Comparison of ENCODE assay signal across 12 cellular contexts in the genomic region with DNA sequence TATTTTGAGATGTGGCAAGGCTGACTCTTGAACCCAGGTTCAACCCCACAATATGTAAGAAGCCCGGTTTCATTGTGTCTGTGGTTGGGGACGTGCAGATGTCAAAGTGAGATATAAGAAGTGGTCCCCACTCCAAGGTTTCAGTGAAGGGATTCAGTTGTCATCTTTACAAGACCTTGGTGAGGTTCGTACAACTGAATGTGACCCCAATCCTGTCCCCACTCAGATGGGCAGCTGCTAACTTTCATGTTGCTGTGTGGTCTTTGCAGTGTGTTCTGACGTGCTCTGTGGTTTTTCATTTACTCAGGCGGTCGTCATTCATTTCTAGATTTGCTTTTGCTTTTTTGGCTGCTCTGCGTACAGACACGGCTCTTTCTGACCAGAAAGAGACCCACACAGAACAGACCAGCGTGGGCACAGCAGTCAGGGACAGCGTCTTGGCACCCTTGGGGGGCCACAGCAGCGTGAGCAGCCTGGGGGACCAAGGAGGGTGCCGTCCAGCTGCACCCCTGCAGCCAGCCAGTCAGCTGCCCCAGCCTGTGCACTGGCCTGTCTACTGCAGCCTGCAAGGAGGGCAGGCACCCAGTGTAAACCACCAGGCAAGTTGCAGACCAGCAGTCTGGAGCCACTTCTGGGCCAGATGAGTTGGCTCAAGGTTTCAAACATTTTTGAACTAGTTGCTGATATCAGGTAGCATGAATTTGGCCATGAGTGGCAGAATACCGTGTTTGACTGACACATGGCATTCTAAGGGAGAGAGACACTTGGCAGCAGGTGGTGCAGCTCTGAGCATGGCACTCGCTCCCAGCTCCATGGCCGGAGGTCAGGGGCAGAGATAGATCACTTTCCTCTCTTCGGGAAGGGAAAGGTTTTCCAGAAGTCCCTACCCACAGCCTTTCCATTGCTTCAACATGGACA. TPM values are rescaled to one million over a fixed set of nuclear protein-coding genes. Genes with fewer than 3 reads are reported as not detected.
A peak's percentile ranks its signal among the peaks of the same experiment; 100 is the strongest.
DNase-seq lines count a peak whose midpoint lies in the region; ATAC-seq and TF ChIP-seq lines count a peak whose summit lies in the region.
"Had no signal": no experiment of that assay in that cellular context is flagged by ENCODE, and none has a peak within 500 bp of the region (broad histone marks: within the 10 kb centered on the region; RNA-seq: fewer than 3 reads in every experiment).

No MANE protein-coding gene starts in this region.

- DNase-seq in naive thymus-derived CD4-positive, alpha-beta T cell = no peak
- DNase-seq in NCI-H1092 treated with DMSO at 0.1 percent for 48 hours (lab: John Stamatoyannopoulos, UW) (no peak), esophagus muscularis mucosa (ENCODE audit: extremely low spot score) (no peak), heart right ventricle (no peak), NCI-H1694 treated with DMSO at 0.1 percent for 48 hours (lab: John Stamatoyannopoulos, UW) (no peak)
- DNase-seq: DND-41; effector CD4-positive, alpha-beta T cell; NCI-H510A; psoas muscle had no signal

- CTCF ChIA-PET in naive thymus-derived CD4-positive, alpha-beta T cell (lab: Charles Lee) = no interaction called here

- ATAC-seq in GM18861 (IDR thresholded peaks at IDR 0.05; ENCODE audit: unreplicated experiment) (peak; percentile 64), GM21717 (IDR thresholded peaks at IDR 0.05; ENCODE audit: unreplicated experiment) (peak; percentile 45), HG03442 (IDR thresholded peaks at IDR 0.05; ENCODE audit: unreplicated experiment) (peak; percentile 56), heart right ventricle (no peak)
- peak; percentile 10 for ATAC-seq in naive thymus-derived CD4-positive, alpha-beta T cell

- TF ChIP-seq CTCF in esophagus muscularis mucosa (IDR thresholded peaks at IDR 0.05) (no peak), heart right ventricle (IDR thresholded peaks at IDR 0.05) (no peak)

- peaks cover 27 to 48% (median 37%) of the 10 kb centered on the region in 7 donors for H3K4me1 Mint-ChIP-seq in naive thymus-derived CD4-positive, alpha-beta T cell

- no peak for TF ChIP-seq POLR2A in esophagus muscularis mucosa (IDR thresholded peaks at IDR 0.05; ENCODE audit: low read depth)

- H3K4me1 ChIP-seq in naive thymus-derived CD4-positive, alpha-beta T cell (ENCODE audit: control insufficient read depth in 2 of 2, insufficient read depth in 2 of 2, low read length in 2 of 2) = peaks cover 17 to 25% of the 10 kb centered on the region in 2 donors
- H3K4me1 ChIP-seq in esophagus muscularis mucosa (peaks cover 0 to 44% (median 5%) of the 10 kb centered on the region in 4 donors), heart right ventricle (peaks cover 4 to 60% (median 44%) of the 10 kb centered on the region in 9 donors)

- no peak overlapping the region for H3K4me3 Mint-ChIP-seq in naive thymus-derived CD4-positive, alpha-beta T cell

- TF ChIP-seq EP300 in esophagus muscularis mucosa (IDR thresholded peaks at IDR 0.05) = no peak

- peaks cover 0 to 6% (median 0%) of the 10 kb centered on the region in 11 donors for H3K9me3 Mint-ChIP-seq in naive thymus-derived CD4-positive, alpha-beta T cell

- H3K27ac Mint-ChIP-seq in naive thymus-derived CD4-positive, alpha-beta T cell = peak overlapping the region in 1 of 9 donors; percentile 19

- intact Hi-C loops in naive thymus-derived CD4-positive, alpha-beta T cell (cut with micrococcal nuclease) = no loop called here
- intact Hi-C loops in esophagus muscularis mucosa (cut with DNase I) = no loop called here
- intact Hi-C loops in heart right ventricle (cut with DNase I) = no loop called here

- no peaks in the 10 kb centered on the region for H3K9me3 ChIP-seq in naive thymus-derived CD4-positive, alpha-beta T cell (ENCODE audit: control insufficient read depth in 2 of 3, low read length in 3 of 3)
- H3K9me3 ChIP-seq in esophagus muscularis mucosa (no peaks in the 10 kb centered on the region), heart right ventricle (no peaks in the 10 kb centered on the region)
- H3K9me3 ChIP-seq: psoas muscle had no signal

- POLR2A ChIA-PET in naive thymus-derived CD4-positive, alpha-beta T cell (lab: Charles Lee) = interaction anchor here (0.6 kb wide), 1 partner anchor 323 kb away, joined by 3 read pairs; no protein-coding TSS in a partner anchor

- H3K27me3 Mint-ChIP-seq in naive thymus-derived CD4-positive, alpha-beta T cell = no peaks in the 10 kb centered on the region

- WGBS in esophagus muscularis mucosa = 74% methylated on average over 16 of the region's 16 CpGs
- 74 to 79% methylated on average over 16 of the region's 16 CpGs for WGBS in heart right ventricle, 2 donors

- H3K27ac ChIP-seq in naive thymus-derived CD4-positive, alpha-beta T cell (ENCODE audit: low read depth, low read length) = no peak overlapping the region
- H3K27ac ChIP-seq in esophagus muscularis mucosa (replicated peaks in 1 of 4) (no peak overlapping the region), heart right ventricle (no peak overlapping the region)
- H3K27ac ChIP-seq: psoas muscle had no signal

- H3K36me3 ChIP-seq in naive thymus-derived CD4-positive, alpha-beta T cell (ENCODE audit: control insufficient read depth in 2 of 3, insufficient read depth in 3 of 3, low read length in 3 of 3) = peaks cover 0 to 2% (median 0%) of the 10 kb centered on the region in 3 experiments
- H3K36me3 ChIP-seq in esophagus muscularis mucosa = peaks cover 0 to 16% (median 4%) of the 10 kb centered on the region in 4 donors
- H3K36me3 ChIP-seq in heart right ventricle = peaks cover 0 to 20% (median 0%) of the 10 kb centered on the region in 9 donors

- H3K36me3 Mint-ChIP-seq in naive thymus-derived CD4-positive, alpha-beta T cell = peaks cover 3 to 26% (median 7%) of the 10 kb centered on the region in 5 donors

- H3K4me3 ChIP-seq in naive thymus-derived CD4-positive, alpha-beta T cell (ENCODE audit: low read length) = no peak overlapping the region
- H3K4me3 ChIP-seq in esophagus muscularis mucosa (no peak overlapping the region), heart right ventricle (no peak overlapping the region)
- H3K4me3 ChIP-seq: psoas muscle had no signal

- no peaks in the 10 kb centered on the region for H3K27me3 ChIP-seq in naive thymus-derived CD4-positive, alpha-beta T cell (ENCODE audit: control insufficient read depth in 2 of 2, insufficient read depth in 2 of 2, low read length in 2 of 2)
- H3K27me3 ChIP-seq in esophagus muscularis mucosa (peaks cover 0 to 9% (median 0%) of the 10 kb centered on the region in 4 donors), heart right ventricle (no peaks in the 10 kb centered on the region)

RNA-seq across cellular contexts. Expression of gene IRF4, which starts 49.4 kb away (rescaled TPM):
- 100 to 1,000 TPM in 1 of 5 experiments, 10 to 100 TPM in 4; 11.8 to 175 (median 27.1) TPM for total RNA-seq in naive thymus-derived CD4-positive, alpha-beta T cell
- polyA plus RNA-seq in naive thymus-derived CD4-positive, alpha-beta T cell = 1 to 10 TPM; 3.2 to 8.2 TPM
- total RNA-seq in esophagus muscularis mucosa (1 to 10 TPM in 3 of 4 donors, under 1 TPM in 1; 0.29 to 9.5 (median 3.3) TPM), heart right ventricle (1 to 10 TPM in 2 of 10 donors, under 1 TPM in 7, not detected in 1; 0.05 to 3.6 (median 0.32) TPM)
- polyA plus RNA-seq in heart right ventricle = under 1 TPM; 0.04 to 0.15 TPM

RNA-seq across cellular contexts. Expression of gene DUSP22, which starts 49.9 kb away (rescaled TPM):
- 10 to 100 TPM; 24.8 to 57.2 (median 51.0) TPM for total RNA-seq in naive thymus-derived CD4-positive, alpha-beta T cell
- 10 to 100 TPM; 30.6 to 36.6 TPM for polyA plus RNA-seq in naive thymus-derived CD4-positive, alpha-beta T cell
- total RNA-seq in esophagus muscularis mucosa (10 to 100 TPM; 67.7 to 95.6 (median 73.7) TPM), heart right ventricle (10 to 100 TPM; 43.4 to 70.4 (median 52.5) TPM)
- 10 to 100 TPM; 32.0 to 37.1 TPM for polyA plus RNA-seq in heart right ventricle

Comparison
In these comparisons a context has a peak if more than half of its experiments do, and no peak if none do; other contexts are left out.
1. ATAC-seq: peak in GM18861 (single experiment), GM21717 (single experiment), HG03442 (single experiment) and naive thymus-derived CD4-positive, alpha-beta T cell (single experiment); none in heart right ventricle (0 of 8).